Comparison of ENCODE assay signal across 8 cellular contexts in the genomic region with DNA sequence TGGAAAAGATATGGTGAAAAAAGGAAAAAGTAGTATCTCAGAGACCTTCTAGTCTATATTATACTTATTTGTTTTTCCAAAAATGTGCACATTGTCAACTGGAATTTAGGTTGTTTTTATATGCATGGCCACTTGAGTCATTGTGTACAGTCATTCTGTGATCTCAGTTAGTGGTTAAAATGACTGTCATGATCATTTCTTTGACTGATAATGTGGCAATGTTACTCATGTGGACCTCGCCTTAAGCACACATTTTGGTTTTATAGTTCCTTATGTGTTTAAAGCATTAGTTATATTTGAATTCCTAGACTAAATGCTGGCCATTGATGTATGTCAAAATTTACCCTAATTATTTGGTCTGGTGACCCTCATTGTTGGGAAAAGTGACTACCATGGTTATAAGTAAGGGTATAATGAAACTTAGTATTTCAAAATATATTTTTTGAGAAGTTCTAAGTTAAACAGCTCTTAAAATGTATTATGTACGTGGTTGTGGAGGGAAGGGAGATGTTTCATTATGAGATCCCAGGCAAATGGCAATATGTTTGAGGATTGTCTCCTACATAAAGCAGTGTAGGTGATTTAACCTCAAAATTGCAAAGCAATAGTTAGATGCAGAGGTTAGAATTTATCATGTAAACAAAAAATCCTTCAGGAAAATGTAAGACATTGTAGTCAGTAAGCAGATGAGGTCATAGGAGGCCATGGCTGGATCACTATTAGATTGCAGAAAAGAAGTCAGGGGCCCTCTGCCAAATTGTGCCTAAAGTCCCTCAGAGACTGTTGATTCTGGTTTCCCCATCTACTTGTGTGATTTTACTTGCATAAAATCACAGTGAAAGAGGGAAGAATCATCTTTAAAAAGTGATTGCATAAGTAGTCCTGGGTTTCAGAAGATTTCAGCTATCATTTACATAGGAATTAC. TPM values are rescaled to one million over a fixed set of nuclear protein-coding genes. Genes with fewer than 3 reads are reported as not detected.
DNase-seq lines count a peak whose midpoint lies in the region; ATAC-seq and TF ChIP-seq lines count a peak whose summit lies in the region.

No MANE protein-coding gene starts in this region.

- H3K4me1 ChIP-seq in SJSA1 (replicated peaks), result peaks cover 16% of the 10 kb centered on the region
- H3K4me1 ChIP-seq in endodermal cell (ENCODE audit: control insufficient read depth, insufficient read depth, low read length), result peaks cover 5% of the 10 kb centered on the region

- no peak for TF ChIP-seq CTCF in endodermal cell (conservative IDR thresholded peaks at IDR 0.05)

- peaks cover 7% of the 10 kb centered on the region for H3K36me3 ChIP-seq in SJSA1
- peaks cover 31% of the 10 kb centered on the region for H3K36me3 ChIP-seq in endodermal cell (ENCODE audit: control insufficient read depth, insufficient read depth, low read length)

- H3K27ac ChIP-seq in SJSA1, result peak overlapping the region; percentile 77
- no peak overlapping the region for H3K27ac ChIP-seq in endodermal cell (ENCODE audit: low read depth, low read length)

- no peak overlapping the region for H3K9ac ChIP-seq in endodermal cell (ENCODE audit: extremely low read depth, low read length, poor library complexity, severe bottlenecking)

- H3K4me3 ChIP-seq in SJSA1, result no peak overlapping the region
- no peak overlapping the region for H3K4me3 ChIP-seq in endodermal cell (ENCODE audit: low read length)

- H3K4me1 Mint-ChIP-seq in endodermal cell, result peaks cover 6% of the 10 kb centered on the region
- H3K4me1 Mint-ChIP-seq in naive thymus-derived CD8-positive, alpha-beta T cell, result peaks cover 0 to 10% (median 0%) of the 10 kb centered on the region in 4 donors

- H3K27me3 ChIP-seq in SJSA1 (replicated peaks) (no peaks in the 10 kb centered on the region), endodermal cell (ENCODE audit: control insufficient read depth, insufficient read depth, low read length, poor library complexity, severe bottlenecking) (no peaks in the 10 kb centered on the region)

- no peak for DNase-seq in activated CD4-positive, CD25-positive, alpha-beta regulatory T cell treated with anti-CD3 and anti-CD28 coated beads, Interleukin-2, amount 50 U/mL, for 72 hours
- DNase-seq in SJSA1 (ENCODE audit: low read depth in 1 of 2, low spot score in 2 of 2) (peak in 1 of 2 experiments; percentile 61), renal cortical epithelial cell (ENCODE audit: low read depth) (peak; percentile 81), endodermal cell (no peak), NCI-H146 (lab: John Stamatoyannopoulos, UW) (no peak)
- DNase-seq in naive thymus-derived CD8-positive, alpha-beta T cell, result no peak

- peaks cover 2% of the 10 kb centered on the region for H3K9me3 Mint-ChIP-seq in endodermal cell
- H3K9me3 Mint-ChIP-seq in naive thymus-derived CD8-positive, alpha-beta T cell, result no peaks in the 10 kb centered on the region

- peaks cover 42% of the 10 kb centered on the region for H3K36me3 Mint-ChIP-seq in endodermal cell (ENCODE audit: low read depth)
- H3K36me3 Mint-ChIP-seq in naive thymus-derived CD8-positive, alpha-beta T cell, result peaks cover 0 to 24% (median 9%) of the 10 kb centered on the region in 3 donors

- ATAC-seq in activated CD4-positive, CD25-positive, alpha-beta regulatory T cell treated with anti-CD3 and anti-CD28 coated beads, Interleukin-2, amount 50 U/mL, for 24 hours, result peak; percentile 93 to 95
- ATAC-seq in HG02798 (IDR thresholded peaks at IDR 0.05; ENCODE audit: poor library complexity, unreplicated experiment), result peak; percentile 83
- no peak for ATAC-seq in naive thymus-derived CD8-positive, alpha-beta T cell

- H3K27me3 Mint-ChIP-seq in endodermal cell (ENCODE audit: insufficient read depth), result no peaks in the 10 kb centered on the region
- H3K27me3 Mint-ChIP-seq in naive thymus-derived CD8-positive, alpha-beta T cell, result no peaks in the 10 kb centered on the region

- H3K4me3 Mint-ChIP-seq in endodermal cell, result no peak overlapping the region
- no peak overlapping the region for H3K4me3 Mint-ChIP-seq in naive thymus-derived CD8-positive, alpha-beta T cell

- no peak overlapping the region for H3K27ac Mint-ChIP-seq in endodermal cell
- peak overlapping the region in 1 of 10 donors; percentile 53 for H3K27ac Mint-ChIP-seq in naive thymus-derived CD8-positive, alpha-beta T cell

- H3K9me3 ChIP-seq in SJSA1 (replicated peaks) (no peaks in the 10 kb centered on the region), endodermal cell (ENCODE audit: control insufficient read depth, low read length) (no peaks in the 10 kb centered on the region)

- 92 to 100% methylated on average over 1 to 2 of the region's 2 CpGs for WGBS in endodermal cell (ENCODE audit: insufficient coverage in 1 of 2, insufficient read length in 1 of 2), 2 experiments

- POLR2A ChIA-PET in naive thymus-derived CD8-positive, alpha-beta T cell (lab: Charles Lee), result no interaction called here

RNA-seq across cellular contexts. Expression of a gene that starts 17.5 kb away (rescaled TPM):
- 16.7 and 21.6 TPM in 2 replicates for total RNA-seq in SJSA1 (2014; rRNA removed; shearing (Covaris generic))
- total RNA-seq in renal cortical epithelial cell (15.3 and 86.2 TPM in 2 replicates), endodermal cell (10 to 100 TPM; 66.9 to 70.4 TPM)
- polyA plus RNA-seq in endodermal cell (2013, experiment 1 of 2), result 114 TPM
- polyA plus RNA-seq in endodermal cell (2013, experiment 2 of 2), result 103 TPM
- total RNA-seq in naive thymus-derived CD8-positive, alpha-beta T cell, result 10 to 100 TPM; 40.0 to 43.4 TPM
- 10 to 100 TPM; 31.6 to 37.2 (median 37.2) TPM for polyA plus RNA-seq in naive thymus-derived CD8-positive, alpha-beta T cell

RNA-seq across cellular contexts. Expression of a gene that starts 51.9 kb away (rescaled TPM):
- total RNA-seq in SJSA1 (2014; rRNA removed; shearing (Covaris generic)), result 5.0 and 16.2 TPM in 2 replicates
- total RNA-seq in renal cortical epithelial cell (21.2 and 25.2 TPM in 2 replicates), endodermal cell (10 to 100 TPM; 22.9 to 30.5 TPM)
- 11.6 TPM for polyA plus RNA-seq in endodermal cell (2013, experiment 1 of 2)
- polyA plus RNA-seq in endodermal cell (2013, experiment 2 of 2), result 12.5 TPM
- total RNA-seq in naive thymus-derived CD8-positive, alpha-beta T cell, result 1 to 10 TPM; 8.0 to 8.9 TPM
- 1 to 10 TPM; 4.5 to 7.0 (median 5.5) TPM for polyA plus RNA-seq in naive thymus-derived CD8-positive, alpha-beta T cell

Comparison
In these comparisons a context has a peak if more than half of its experiments do, and no peak if none do; other contexts are left out.
1. ATAC-seq: peak in activated CD4-positive, CD25-positive, alpha-beta regulatory T cell treated with anti-CD3 and anti-CD28 coated beads, Interleukin-2, amount 50 U/mL, for 24 hours (2 of 2) and HG02798 (single experiment); none in naive thymus-derived CD8-positive, alpha-beta T cell (0 of 2).